Comparison of ENCODE assay signal across 28 cellular contexts in genomic region chr15:22813844-22814243, GRCh38.
"Had no signal": no experiment of that assay in that cellular context is flagged by ENCODE, and none has a peak within 500 bp of the region (broad histone marks: within the 10 kb centered on the region; RNA-seq: fewer than 3 reads in every experiment).

No MANE protein-coding gene starts in this region.

- H3K27ac ChIP-seq: coronary artery, dorsolateral prefrontal cortex, esophagus muscularis mucosa, foreskin keratinocyte, gastroesophageal sphincter, heart left ventricle, hepatocyte, left lung had no signal

- ATAC-seq: foreskin keratinocyte, gastroesophageal sphincter, heart left ventricle, left colon, left lung, left ventricle myocardium superior, mucosa of descending colon had no signal

- H3K27ac Mint-ChIP-seq: mesothelial cell of epicardium had no signal

- H3K27me3 ChIP-seq: dorsolateral prefrontal cortex, esophagus muscularis mucosa, foreskin keratinocyte, gastroesophageal sphincter, heart left ventricle, hepatocyte, left lung had no signal

- H3K9me3 Mint-ChIP-seq: immature natural killer cell, memory B cell, mesothelial cell of epicardium, naive B cell had no signal

- H3K4me1 Mint-ChIP-seq: mesothelial cell of epicardium had no signal

- H3K27me3 Mint-ChIP-seq: memory B cell, naive B cell had no signal

- H3K4me2 ChIP-seq: hepatocyte had no signal

- H3K4me3 Mint-ChIP-seq: immature natural killer cell, memory B cell, mesothelial cell of epicardium, naive B cell had no signal

- FAIRE-seq: colon, endothelial cell of umbilical vein, frontal cortex, kidney had no signal

- H3K4me1 ChIP-seq: esophagus muscularis mucosa, foreskin keratinocyte, gastroesophageal sphincter, heart left ventricle, left lung had no signal

- H3K4me3 ChIP-seq: coronary artery, dorsolateral prefrontal cortex, esophagus muscularis mucosa, gastroesophageal sphincter, heart left ventricle, hepatocyte, left lung, lung, mucosa of descending colon had no signal

- H3K9me3 ChIP-seq: esophagus muscularis mucosa, gastroesophageal sphincter, heart left ventricle, left lung, mucosa of descending colon had no signal

- DNase-seq: dermis blood vessel endothelial cell; dorsolateral prefrontal cortex; effector CD4-positive, alpha-beta T cell; effector memory CD4-positive, alpha-beta T cell; foreskin keratinocyte; heart left ventricle; hypothalamus; immature natural killer cell; islet precursor cell; kidney; kidney glomerular epithelial cell; left colon; left lung; left ventricle myocardium superior; mammary epithelial cell; mesendoderm; mucosa of descending colon; naive B cell had no signal

- H2AFZ ChIP-seq: hepatocyte had no signal
